2 cellular contexts compared by ENCODE assay signal in the genomic region with DNA sequence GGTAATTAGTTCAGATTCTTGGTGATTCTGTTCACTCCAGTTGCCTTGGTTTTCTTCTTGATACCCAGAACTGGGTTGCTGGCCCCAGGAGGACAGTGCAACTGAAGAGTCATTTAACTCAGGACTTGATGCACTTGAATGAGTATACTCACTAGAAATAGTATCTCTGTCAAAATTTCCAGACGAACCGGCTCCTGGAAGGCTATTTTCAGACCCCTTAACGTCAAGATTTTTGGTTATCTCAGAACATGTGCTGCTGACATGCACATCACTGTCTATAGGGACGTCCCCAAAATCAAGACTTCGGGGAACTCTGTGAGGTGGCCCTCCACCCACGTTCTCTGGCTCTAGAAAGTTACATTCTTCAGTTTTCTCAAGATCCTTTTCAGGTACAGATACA.
A peak's percentile ranks its signal among the peaks of the same experiment; 100 is the strongest.
TF ChIP-seq lines count a peak whose summit lies in the region.

No MANE protein-coding gene starts in this region.

TF ChIP-seq in SK-N-SH treated with all-trans-retinoic acid at 6 μM for 48 hours, 23 proteins besides CTCF, POLR2A, EP300 and RAD21:
- TF ChIP-seq, protein P1, sequence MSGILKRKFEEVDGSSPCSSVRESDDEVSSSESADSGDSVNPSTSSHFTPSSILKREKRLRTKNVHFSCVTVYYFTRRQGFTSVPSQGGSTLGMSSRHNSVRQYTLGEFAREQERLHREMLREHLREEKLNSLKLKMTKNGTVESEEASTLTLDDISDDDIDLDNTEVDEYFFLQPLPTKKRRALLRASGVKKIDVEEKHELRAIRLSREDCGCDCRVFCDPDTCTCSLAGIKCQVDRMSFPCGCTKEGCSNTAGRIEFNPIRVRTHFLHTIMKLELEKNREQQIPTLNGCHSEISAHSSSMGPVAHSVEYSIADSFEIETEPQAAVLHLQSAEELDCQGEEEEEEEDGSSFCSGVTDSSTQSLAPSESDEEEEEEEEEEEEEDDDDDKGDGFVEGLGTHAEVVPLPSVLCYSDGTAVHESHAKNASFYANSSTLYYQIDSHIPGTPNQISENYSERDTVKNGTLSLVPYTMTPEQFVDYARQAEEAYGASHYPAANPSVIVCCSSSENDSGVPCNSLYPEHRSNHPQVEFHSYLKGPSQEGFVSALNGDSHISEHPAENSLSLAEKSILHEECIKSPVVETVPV (CRISPR knock-in tag; IDR thresholded peaks at IDR 0.05): no peak
- TF ChIP-seq SNAI2 (CRISPR knock-in tag; IDR thresholded peaks at IDR 0.05): no peak
- TF ChIP-seq ARNTL (CRISPR knock-in tag; IDR thresholded peaks at IDR 0.05; ENCODE audit: borderline replicate concordance, low read depth): no peak
- no peak for TF ChIP-seq PPARA (CRISPR knock-in tag; IDR thresholded peaks at IDR 0.05; ENCODE audit: borderline replicate concordance)
- TF ChIP-seq TCF4 (CRISPR knock-in tag; IDR thresholded peaks at IDR 0.05; ENCODE audit: borderline replicate concordance): no peak
- TF ChIP-seq ESRRG (CRISPR knock-in tag; IDR thresholded peaks at IDR 0.05): no peak
- TF ChIP-seq POU6F1 (CRISPR knock-in tag; IDR thresholded peaks at IDR 0.05; ENCODE audit: borderline replicate concordance, low read depth): no peak
- TF ChIP-seq TOX (CRISPR knock-in tag; IDR thresholded peaks at IDR 0.05; ENCODE audit: borderline replicate concordance): no peak

TF ChIP-seq in GM12878, 131 proteins besides CTCF, POLR2A, EP300 and RAD21 (continued from another document):
- TF ChIP-seq ATF2 (IDR thresholded peaks at IDR 0.05; ENCODE audit: low read length) (peak; percentile 76), MEF2A (IDR thresholded peaks at IDR 0.05; ENCODE audit: insufficient read depth, low read depth, low read length) (peak; percentile 72; the same call in 1 of the 2 replicates), CREB1 (IDR thresholded peaks at IDR 0.05; ENCODE audit: low read depth) (peak; percentile 50; the same call in 1 of the 2 replicates), BCL11A (IDR thresholded peaks at IDR 0.05; ENCODE audit: low read depth, low read length) (peak; percentile 30; the same call in 1 of the 2 replicates), REST (IDR thresholded peaks at IDR 0.05; ENCODE audit: low read depth, low read length) (no peak), POLR2AphosphoS2 (IDR thresholded peaks at IDR 0.05; ENCODE audit: low read depth, low read length) (no peak), NFYA (IDR thresholded peaks at IDR 0.05; ENCODE audit: borderline replicate concordance, low read depth, low read length) (no peak), RUNX3 (IDR thresholded peaks at IDR 0.05; ENCODE audit: low read length) (peak; percentile 34; the same call in 1 of the 2 replicates), CREM (IDR thresholded peaks at IDR 0.05; ENCODE audit: low read depth) (peak; percentile 63; the same call in 1 of the 2 replicates), ETV6 (conservative IDR thresholded peaks at IDR 0.05 in 1 of 2, IDR thresholded peaks at IDR 0.05 in 1 of 2; ENCODE audit: borderline replicate concordance in 1 of 2, low read depth in 1 of 2) (no peak), FOXM1 (IDR thresholded peaks at IDR 0.05; ENCODE audit: low read depth, low read length) (peak; percentile 69; the same call in 1 of the 2 replicates), EGR1 (IDR thresholded peaks at IDR 0.05; ENCODE audit: borderline replicate concordance in 1 of 2, low read depth in 2 of 2, low read length in 2 of 2) (peak in 1 of 2 experiments; percentile 35; a peak in 1 of 3 replicates), CBX5 (IDR thresholded peaks at IDR 0.05; ENCODE audit: low read depth) (no peak), NFIC (IDR thresholded peaks at IDR 0.05; ENCODE audit: low read depth, low read length) (peak; percentile 69; the same call in 1 of the 2 replicates), DPF2 (IDR thresholded peaks at IDR 0.05) (no peak), RCOR1 (conservative IDR thresholded peaks at IDR 0.05; ENCODE audit: low read depth, low read length) (no peak), EED (IDR thresholded peaks at IDR 0.05; ENCODE audit: low read depth) (0 out of 2 replicates have a peak, but pooled peaks have one; percentile 19), SKIL (IDR thresholded peaks at IDR 0.05; ENCODE audit: low read depth, poor library complexity, severe bottlenecking) (no peak), ZBTB4 (CRISPR knock-in tag; IDR thresholded peaks at IDR 0.05) (no peak)
- TF ChIP-seq, protein P2, sequence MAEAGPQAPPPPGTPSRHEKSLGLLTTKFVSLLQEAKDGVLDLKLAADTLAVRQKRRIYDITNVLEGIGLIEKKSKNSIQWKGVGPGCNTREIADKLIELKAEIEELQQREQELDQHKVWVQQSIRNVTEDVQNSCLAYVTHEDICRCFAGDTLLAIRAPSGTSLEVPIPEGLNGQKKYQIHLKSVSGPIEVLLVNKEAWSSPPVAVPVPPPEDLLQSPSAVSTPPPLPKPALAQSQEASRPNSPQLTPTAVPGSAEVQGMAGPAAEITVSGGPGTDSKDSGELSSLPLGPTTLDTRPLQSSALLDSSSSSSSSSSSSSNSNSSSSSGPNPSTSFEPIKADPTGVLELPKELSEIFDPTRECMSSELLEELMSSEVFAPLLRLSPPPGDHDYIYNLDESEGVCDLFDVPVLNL (IDR thresholded peaks at IDR 0.05; ENCODE audit: low read depth, low read length): no peak
